1 cellular context compared by ENCODE assay signal in genomic region chr6:16761469-16762264, GRCh38.
TF ChIP-seq lines count a peak whose summit lies in the region.

No MANE protein-coding gene starts in this region.

TF ChIP-seq in GM12878, 131 proteins besides CTCF, POLR2A, EP300 and RAD21 (continued from another document and continues in another):
- TF ChIP-seq PRDM15 (CRISPR knock-in tag; IDR thresholded peaks at IDR 0.05) (no peak), PKNOX1 (IDR thresholded peaks at IDR 0.05) (0 out of 2 replicates have a peak, but pooled peaks have one; percentile 4), SMAD5 (IDR thresholded peaks at IDR 0.05; ENCODE audit: low read depth) (no peak), LARP7 (IDR thresholded peaks at IDR 0.05) (peak; percentile 51), ZZZ3 (IDR thresholded peaks at IDR 0.05; ENCODE audit: control insufficient read depth, insufficient read length, low read depth) (no peak), CEBPB (IDR thresholded peaks at IDR 0.05; ENCODE audit: borderline replicate concordance in 1 of 2, low read depth in 2 of 2, low read length in 2 of 2) (no peak), IKZF1 (conservative IDR thresholded peaks at IDR 0.05) (peak; percentile 94), NR2C1 (IDR thresholded peaks at IDR 0.05) (0 out of 2 replicates have a peak, but pooled peaks have one; percentile 31), JUNB (IDR thresholded peaks at IDR 0.05) (no peak), ZBTB40 (IDR thresholded peaks at IDR 0.05; ENCODE audit: borderline replicate concordance) (no peak), USF1 (IDR thresholded peaks at IDR 0.05; ENCODE audit: borderline replicate concordance, extremely low read length, insufficient read depth, low read depth, low read length) (no peak), NR2F1 (conservative IDR thresholded peaks at IDR 0.05) (peak; percentile 68), TARDBP (IDR thresholded peaks at IDR 0.05; ENCODE audit: borderline replicate concordance) (no peak), TCF3 (IDR thresholded peaks at IDR 0.05; ENCODE audit: borderline replicate concordance, insufficient read depth, low read depth, low read length) (0 out of 2 replicates have a peak, but pooled peaks have one; percentile 20), RELB (IDR thresholded peaks at IDR 0.05; ENCODE audit: low read depth) (peak; percentile 26; the same call in 1 of the 2 replicates), MYC (IDR thresholded peaks at IDR 0.05; ENCODE audit: insufficient read depth, insufficient read length, insufficient replicate concordance, low read length, severe bottlenecking) (no peak), HCFC1 (IDR thresholded peaks at IDR 0.05; ENCODE audit: low read length) (no peak; the same call in 1 of the 2 replicates), IRF3 (IDR thresholded peaks at IDR 0.05) (0 out of 2 replicates have a peak, but pooled peaks have one; percentile 16), RFX5 (IDR thresholded peaks at IDR 0.05; ENCODE audit: low read depth, low read length) (no peak), ATF3 (IDR thresholded peaks at IDR 0.05; ENCODE audit: borderline replicate concordance, extremely low read depth, low read depth, low read length) (no peak), KDM1A (IDR thresholded peaks at IDR 0.05; ENCODE audit: borderline replicate concordance) (no peak), REST (IDR thresholded peaks at IDR 0.05; ENCODE audit: low read depth, low read length) (no peak), USF2 (IDR thresholded peaks at IDR 0.05; ENCODE audit: borderline replicate concordance, low read depth, low read length) (no peak), POLR2AphosphoS2 (IDR thresholded peaks at IDR 0.05; ENCODE audit: low read depth, low read length) (no peak), POU2F2 (IDR thresholded peaks at IDR 0.05; ENCODE audit: borderline replicate concordance, low read depth, low read length) (peak; percentile 83; the same call in 2 of the 3 replicates), SIN3A (IDR thresholded peaks at IDR 0.05; ENCODE audit: low read depth, low read length) (peak; percentile 78), SPI1 (IDR thresholded peaks at IDR 0.05; ENCODE audit: borderline replicate concordance, insufficient read depth, low read depth, low read length) (no peak), MYB (IDR thresholded peaks at IDR 0.05; ENCODE audit: borderline replicate concordance, low read depth, low read length) (no peak), CBFB (IDR thresholded peaks at IDR 0.05; ENCODE audit: low read depth) (0 out of 2 replicates have a peak, but pooled peaks have one; percentile 7), CREM (IDR thresholded peaks at IDR 0.05; ENCODE audit: low read depth) (peak; percentile 43), SUPT20H (IDR thresholded peaks at IDR 0.05; ENCODE audit: borderline replicate concordance, control insufficient read depth, low read depth, low read length) (no peak), NFYA (IDR thresholded peaks at IDR 0.05; ENCODE audit: borderline replicate concordance, low read depth, low read length) (no peak)
